1 cellular context compared by ENCODE assay signal in the genomic region with DNA sequence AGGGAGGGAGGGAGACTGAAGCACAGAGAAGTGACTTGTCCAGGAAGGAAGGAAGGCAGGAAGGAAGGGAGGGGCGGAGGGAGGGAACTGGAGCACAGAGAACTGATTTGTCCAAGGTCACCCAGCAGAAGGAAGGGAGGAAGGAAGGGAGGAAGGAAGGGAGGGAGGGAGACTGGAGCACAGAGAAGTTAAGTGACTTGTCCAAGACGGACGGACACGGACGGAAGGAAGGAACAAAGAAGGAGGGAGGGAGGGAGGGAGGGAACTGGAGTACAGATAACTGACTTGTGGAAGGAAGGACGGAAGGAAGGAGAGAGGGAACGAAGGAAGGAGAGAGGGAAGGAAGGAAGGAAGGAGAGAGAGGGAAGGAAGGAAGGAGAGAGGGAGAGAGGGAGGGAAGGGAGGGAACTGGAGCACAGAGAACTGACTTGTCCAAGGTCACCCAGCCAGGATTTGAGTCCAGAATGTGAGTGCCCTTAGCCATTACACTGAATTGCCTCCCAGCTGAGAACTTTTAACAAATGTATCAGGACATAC.
TF ChIP-seq lines count a peak whose summit lies in the region.

No MANE protein-coding gene starts in this region.

TF ChIP-seq in HCT116, 20 proteins besides CTCF, POLR2A, EP300 and RAD21 (continued from another document):
- TF ChIP-seq, protein P1, sequence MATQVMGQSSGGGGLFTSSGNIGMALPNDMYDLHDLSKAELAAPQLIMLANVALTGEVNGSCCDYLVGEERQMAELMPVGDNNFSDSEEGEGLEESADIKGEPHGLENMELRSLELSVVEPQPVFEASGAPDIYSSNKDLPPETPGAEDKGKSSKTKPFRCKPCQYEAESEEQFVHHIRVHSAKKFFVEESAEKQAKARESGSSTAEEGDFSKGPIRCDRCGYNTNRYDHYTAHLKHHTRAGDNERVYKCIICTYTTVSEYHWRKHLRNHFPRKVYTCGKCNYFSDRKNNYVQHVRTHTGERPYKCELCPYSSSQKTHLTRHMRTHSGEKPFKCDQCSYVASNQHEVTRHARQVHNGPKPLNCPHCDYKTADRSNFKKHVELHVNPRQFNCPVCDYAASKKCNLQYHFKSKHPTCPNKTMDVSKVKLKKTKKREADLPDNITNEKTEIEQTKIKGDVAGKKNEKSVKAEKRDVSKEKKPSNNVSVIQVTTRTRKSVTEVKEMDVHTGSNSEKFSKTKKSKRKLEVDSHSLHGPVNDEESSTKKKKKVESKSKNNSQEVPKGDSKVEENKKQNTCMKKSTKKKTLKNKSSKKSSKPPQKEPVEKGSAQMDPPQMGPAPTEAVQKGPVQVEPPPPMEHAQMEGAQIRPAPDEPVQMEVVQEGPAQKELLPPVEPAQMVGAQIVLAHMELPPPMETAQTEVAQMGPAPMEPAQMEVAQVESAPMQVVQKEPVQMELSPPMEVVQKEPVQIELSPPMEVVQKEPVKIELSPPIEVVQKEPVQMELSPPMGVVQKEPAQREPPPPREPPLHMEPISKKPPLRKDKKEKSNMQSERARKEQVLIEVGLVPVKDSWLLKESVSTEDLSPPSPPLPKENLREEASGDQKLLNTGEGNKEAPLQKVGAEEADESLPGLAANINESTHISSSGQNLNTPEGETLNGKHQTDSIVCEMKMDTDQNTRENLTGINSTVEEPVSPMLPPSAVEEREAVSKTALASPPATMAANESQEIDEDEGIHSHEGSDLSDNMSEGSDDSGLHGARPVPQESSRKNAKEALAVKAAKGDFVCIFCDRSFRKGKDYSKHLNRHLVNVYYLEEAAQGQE (IDR thresholded peaks at IDR 0.05; ENCODE audit: low read depth), result no peak
- no peak for TF ChIP-seq SRF (IDR thresholded peaks at IDR 0.05; ENCODE audit: low read depth)
- TF ChIP-seq, protein P2, sequence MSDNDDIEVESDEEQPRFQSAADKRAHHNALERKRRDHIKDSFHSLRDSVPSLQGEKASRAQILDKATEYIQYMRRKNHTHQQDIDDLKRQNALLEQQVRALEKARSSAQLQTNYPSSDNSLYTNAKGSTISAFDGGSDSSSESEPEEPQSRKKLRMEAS (IDR thresholded peaks at IDR 0.05), result no peak; the same call in 1 of the 2 replicates
